Comparison of ENCODE assay signal across 1 cellular context in the genomic region with DNA sequence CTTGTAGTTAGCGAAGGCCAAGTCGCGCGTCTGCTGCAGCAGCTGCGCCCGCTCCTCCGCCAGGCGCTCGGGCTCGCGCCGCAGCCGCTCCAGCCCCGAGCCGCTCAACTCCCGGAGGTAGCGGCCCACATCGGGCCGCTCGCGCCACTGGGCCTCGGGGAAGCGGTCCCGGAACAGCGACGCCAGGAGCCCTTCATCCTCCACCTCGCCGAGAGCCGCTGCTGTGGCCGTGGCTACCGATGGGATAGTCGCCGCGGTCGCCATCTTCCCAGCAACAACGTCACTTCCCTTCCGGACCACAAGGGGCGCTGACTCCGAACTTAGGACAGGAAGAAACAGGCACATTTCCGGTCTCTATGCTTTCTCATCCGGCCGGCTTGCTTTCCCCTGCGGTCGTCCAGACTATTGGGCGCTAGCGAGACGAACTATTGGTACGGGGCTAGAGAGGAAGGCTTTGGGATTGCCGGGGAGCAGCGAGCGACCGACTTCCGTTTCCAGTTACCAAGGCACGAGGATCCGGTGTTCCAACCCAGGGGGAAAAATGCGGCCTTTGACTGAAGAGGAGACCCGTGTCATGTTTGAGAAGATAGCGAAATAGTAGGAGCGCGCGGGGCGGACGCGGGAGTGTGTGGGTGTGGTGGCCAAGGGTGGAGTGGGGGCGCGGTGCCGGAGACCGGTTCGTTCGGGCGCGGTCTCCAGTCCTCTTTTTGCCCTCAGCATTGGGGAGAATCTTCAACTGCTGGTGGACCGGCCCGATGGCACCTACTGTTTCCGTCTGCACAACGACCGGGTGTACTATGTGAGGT.
TF ChIP-seq lines count a peak whose summit lies in the region.

A gene with protein sequence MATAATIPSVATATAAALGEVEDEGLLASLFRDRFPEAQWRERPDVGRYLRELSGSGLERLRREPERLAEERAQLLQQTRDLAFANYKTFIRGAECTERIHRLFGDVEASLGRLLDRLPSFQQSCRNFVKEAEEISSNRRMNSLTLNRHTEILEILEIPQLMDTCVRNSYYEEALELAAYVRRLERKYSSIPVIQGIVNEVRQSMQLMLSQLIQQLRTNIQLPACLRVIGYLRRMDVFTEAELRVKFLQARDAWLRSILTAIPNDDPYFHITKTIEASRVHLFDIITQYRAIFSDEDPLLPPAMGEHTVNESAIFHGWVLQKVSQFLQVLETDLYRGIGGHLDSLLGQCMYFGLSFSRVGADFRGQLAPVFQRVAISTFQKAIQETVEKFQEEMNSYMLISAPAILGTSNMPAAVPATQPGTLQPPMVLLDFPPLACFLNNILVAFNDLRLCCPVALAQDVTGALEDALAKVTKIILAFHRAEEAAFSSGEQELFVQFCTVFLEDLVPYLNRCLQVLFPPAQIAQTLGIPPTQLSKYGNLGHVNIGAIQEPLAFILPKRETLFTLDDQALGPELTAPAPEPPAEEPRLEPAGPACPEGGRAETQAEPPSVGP (minus strand): TSS at position 276 of the 806 bp plus-strand sequence. CDS start 12 bp downstream, at position 264.
A gene (plus strand): TSS at position 484 of the 806 bp plus-strand sequence. CDS start 58 bp downstream, at position 542.

TF ChIP-seq in SK-N-SH, 30 proteins besides CTCF, POLR2A, EP300 and RAD21 (continued from another document):
- TF ChIP-seq, protein P1, sequence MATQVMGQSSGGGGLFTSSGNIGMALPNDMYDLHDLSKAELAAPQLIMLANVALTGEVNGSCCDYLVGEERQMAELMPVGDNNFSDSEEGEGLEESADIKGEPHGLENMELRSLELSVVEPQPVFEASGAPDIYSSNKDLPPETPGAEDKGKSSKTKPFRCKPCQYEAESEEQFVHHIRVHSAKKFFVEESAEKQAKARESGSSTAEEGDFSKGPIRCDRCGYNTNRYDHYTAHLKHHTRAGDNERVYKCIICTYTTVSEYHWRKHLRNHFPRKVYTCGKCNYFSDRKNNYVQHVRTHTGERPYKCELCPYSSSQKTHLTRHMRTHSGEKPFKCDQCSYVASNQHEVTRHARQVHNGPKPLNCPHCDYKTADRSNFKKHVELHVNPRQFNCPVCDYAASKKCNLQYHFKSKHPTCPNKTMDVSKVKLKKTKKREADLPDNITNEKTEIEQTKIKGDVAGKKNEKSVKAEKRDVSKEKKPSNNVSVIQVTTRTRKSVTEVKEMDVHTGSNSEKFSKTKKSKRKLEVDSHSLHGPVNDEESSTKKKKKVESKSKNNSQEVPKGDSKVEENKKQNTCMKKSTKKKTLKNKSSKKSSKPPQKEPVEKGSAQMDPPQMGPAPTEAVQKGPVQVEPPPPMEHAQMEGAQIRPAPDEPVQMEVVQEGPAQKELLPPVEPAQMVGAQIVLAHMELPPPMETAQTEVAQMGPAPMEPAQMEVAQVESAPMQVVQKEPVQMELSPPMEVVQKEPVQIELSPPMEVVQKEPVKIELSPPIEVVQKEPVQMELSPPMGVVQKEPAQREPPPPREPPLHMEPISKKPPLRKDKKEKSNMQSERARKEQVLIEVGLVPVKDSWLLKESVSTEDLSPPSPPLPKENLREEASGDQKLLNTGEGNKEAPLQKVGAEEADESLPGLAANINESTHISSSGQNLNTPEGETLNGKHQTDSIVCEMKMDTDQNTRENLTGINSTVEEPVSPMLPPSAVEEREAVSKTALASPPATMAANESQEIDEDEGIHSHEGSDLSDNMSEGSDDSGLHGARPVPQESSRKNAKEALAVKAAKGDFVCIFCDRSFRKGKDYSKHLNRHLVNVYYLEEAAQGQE (IDR thresholded peaks at IDR 0.05; ENCODE audit: low read depth, low read length) = 0 out of 2 replicates have a peak, but pooled peaks have one; percentile 35
- no peak for TF ChIP-seq MEF2A (IDR thresholded peaks at IDR 0.05; ENCODE audit: borderline replicate concordance, low read depth)
- TF ChIP-seq, protein P2, sequence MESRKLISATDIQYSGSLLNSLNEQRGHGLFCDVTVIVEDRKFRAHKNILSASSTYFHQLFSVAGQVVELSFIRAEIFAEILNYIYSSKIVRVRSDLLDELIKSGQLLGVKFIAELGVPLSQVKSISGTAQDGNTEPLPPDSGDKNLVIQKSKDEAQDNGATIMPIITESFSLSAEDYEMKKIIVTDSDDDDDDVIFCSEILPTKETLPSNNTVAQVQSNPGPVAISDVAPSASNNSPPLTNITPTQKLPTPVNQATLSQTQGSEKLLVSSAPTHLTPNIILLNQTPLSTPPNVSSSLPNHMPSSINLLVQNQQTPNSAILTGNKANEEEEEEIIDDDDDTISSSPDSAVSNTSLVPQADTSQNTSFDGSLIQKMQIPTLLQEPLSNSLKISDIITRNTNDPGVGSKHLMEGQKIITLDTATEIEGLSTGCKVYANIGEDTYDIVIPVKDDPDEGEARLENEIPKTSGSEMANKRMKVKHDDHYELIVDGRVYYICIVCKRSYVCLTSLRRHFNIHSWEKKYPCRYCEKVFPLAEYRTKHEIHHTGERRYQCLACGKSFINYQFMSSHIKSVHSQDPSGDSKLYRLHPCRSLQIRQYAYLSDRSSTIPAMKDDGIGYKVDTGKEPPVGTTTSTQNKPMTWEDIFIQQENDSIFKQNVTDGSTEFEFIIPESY (IDR thresholded peaks at IDR 0.05; ENCODE audit: borderline replicate concordance, low read depth) = peak; percentile 63
